Comparison of ENCODE assay signal across 15 cellular contexts in the genomic region with DNA sequence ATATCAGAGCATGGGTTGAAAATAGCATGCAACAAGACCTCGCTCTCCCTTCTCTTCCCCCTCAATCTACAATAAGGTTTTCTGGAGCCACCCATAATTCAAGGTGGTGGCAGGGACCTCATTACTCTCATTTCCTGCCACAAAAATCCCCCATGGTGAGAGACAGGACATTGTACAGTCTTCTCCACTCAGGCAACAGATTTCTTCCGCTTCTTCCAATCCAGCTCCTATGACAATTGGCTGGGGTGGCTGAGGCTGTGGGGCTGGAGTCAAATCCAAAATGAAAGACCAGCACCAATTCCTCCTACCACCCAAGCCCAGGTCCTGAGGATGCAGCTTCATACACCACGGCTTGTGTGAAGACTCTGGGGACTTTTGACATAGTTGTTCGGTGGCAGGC. TPM values are rescaled to one million over a fixed set of nuclear protein-coding genes. Genes with fewer than 3 reads are reported as not detected.
DNase-seq lines count a peak whose midpoint lies in the region; ATAC-seq and TF ChIP-seq lines count a peak whose summit lies in the region.
"Had no signal": no experiment of that assay in that cellular context is flagged by ENCODE, and none has a peak within 500 bp of the region (broad histone marks: within the 10 kb centered on the region; RNA-seq: fewer than 3 reads in every experiment).

No MANE protein-coding gene starts in this region.

- H3K9me3 Mint-ChIP-seq in activated T-helper 2 cell treated with anti-CD3 and anti-CD28 coated beads, Interferon-gamma antibody, Interleukin-2, Interleukin-4, amounts not matched to agents 10 μg/mL and 5 μg/mL and 100 μg/mL, durations not matched to agents 14 hours and 24 hours and 36 hours, result no peaks in the 10 kb centered on the region
- H3K9me3 Mint-ChIP-seq in nephron progenitor cell (peaks cover 57% of the 10 kb centered on the region), Caco-2 (ENCODE audit: unreplicated experiment) (no peaks in the 10 kb centered on the region)

- H3K4me1 Mint-ChIP-seq in activated T-helper 2 cell treated with anti-CD3 and anti-CD28 coated beads, Interferon-gamma antibody, Interleukin-2, Interleukin-4, amounts not matched to agents 10 μg/mL and 5 μg/mL and 100 μg/mL, durations not matched to agents 14 hours and 24 hours and 36 hours (ENCODE audit: low read depth), result peaks cover 17% of the 10 kb centered on the region
- H3K4me1 Mint-ChIP-seq in nephron progenitor cell, result peaks cover 6% of the 10 kb centered on the region
- no peaks in the 10 kb centered on the region for H3K4me1 Mint-ChIP-seq in Caco-2 (ENCODE audit: low read depth, unreplicated experiment)

- intact Hi-C loops in activated T-helper 2 cell treated with anti-CD3 and anti-CD28 coated beads, Interferon-gamma antibody, Interleukin-2, Interleukin-4, amounts not matched to agents 10 μg/mL and 5 μg/mL and 100 μg/mL, durations not matched to agents 14 hours and 24 hours and 36 hours (cut with micrococcal nuclease), result loop anchor here (5.0 kb wide), 1 partner anchor 39 kb away; a partner anchor contains a TSS
- intact Hi-C loops in Caco-2 (cut with micrococcal nuclease; ENCODE audit: unreplicated experiment), result no loop called here

- no peak for TF ChIP-seq CTCF in nephron progenitor cell (IDR thresholded peaks at IDR 0.05)
- no peak for TF ChIP-seq CTCF in Caco-2 (IDR thresholded peaks at IDR 0.05; ENCODE audit: insufficient read depth in 1 of 2, low read depth in 1 of 2, low read length in 1 of 2, severe bottlenecking in 1 of 2, unreplicated experiment in 1 of 2)

- peaks cover 38% of the 10 kb centered on the region for H3K36me3 Mint-ChIP-seq in activated T-helper 2 cell treated with anti-CD3 and anti-CD28 coated beads, Interferon-gamma antibody, Interleukin-2, Interleukin-4, amounts not matched to agents 10 μg/mL and 5 μg/mL and 100 μg/mL, durations not matched to agents 14 hours and 24 hours and 36 hours (ENCODE audit: low read depth)
- H3K36me3 Mint-ChIP-seq in nephron progenitor cell (ENCODE audit: low read depth), result peaks cover 42% of the 10 kb centered on the region
- H3K36me3 Mint-ChIP-seq in Caco-2 (ENCODE audit: insufficient read depth, unreplicated experiment), result no peaks in the 10 kb centered on the region

- ATAC-seq in HG02852 (IDR thresholded peaks at IDR 0.05; ENCODE audit: unreplicated experiment) (peak; percentile 23), HG03521 (IDR thresholded peaks at IDR 0.05; ENCODE audit: unreplicated experiment) (no peak)
- ATAC-seq: body of pancreas, left lobe of liver, pancreas, sciatic nerve had no signal

- peak overlapping the region; percentile 69 for H3K27ac Mint-ChIP-seq in activated T-helper 2 cell treated with anti-CD3 and anti-CD28 coated beads, Interferon-gamma antibody, Interleukin-2, Interleukin-4, amounts not matched to agents 10 μg/mL and 5 μg/mL and 100 μg/mL, durations not matched to agents 14 hours and 24 hours and 36 hours
- H3K27ac Mint-ChIP-seq in nephron progenitor cell, result peak overlapping the region; percentile 27
- no peak overlapping the region for H3K27ac Mint-ChIP-seq in Caco-2 (ENCODE audit: unreplicated experiment)

- no peak overlapping the region for H3K4me3 ChIP-seq in Caco-2 (ENCODE audit: low read depth, low read length)
- H3K4me3 ChIP-seq: body of pancreas, pancreas, SJCRH30 had no signal

- no peaks in the 10 kb centered on the region for H3K9me3 ChIP-seq in Caco-2
- H3K9me3 ChIP-seq: body of pancreas, pancreas, SJCRH30 had no signal

- POLR2A ChIA-PET in Caco-2 (lab: Charles Lee), result no interaction called here
- POLR2A ChIA-PET in HEK293T (lab: Yijun Ruan, JAX), result interaction anchor here (0.9 kb wide), 1 partner anchor 20 kb away, joined by 3 read pairs; no protein-coding TSS in a partner anchor

- no peaks in the 10 kb centered on the region for H3K27me3 Mint-ChIP-seq in activated T-helper 2 cell treated with anti-CD3 and anti-CD28 coated beads, Interferon-gamma antibody, Interleukin-2, Interleukin-4, amounts not matched to agents 10 μg/mL and 5 μg/mL and 100 μg/mL, durations not matched to agents 14 hours and 24 hours and 36 hours (ENCODE audit: low read depth)
- H3K27me3 Mint-ChIP-seq in nephron progenitor cell (ENCODE audit: low read depth, poor library complexity), result peaks cover 3% of the 10 kb centered on the region
- no peaks in the 10 kb centered on the region for H3K27me3 Mint-ChIP-seq in Caco-2 (ENCODE audit: insufficient read depth, unreplicated experiment)

- peak; percentile 61 for DNase-seq in activated effector memory CD4-positive, alpha-beta T cell treated with anti-CD3 and anti-CD28 coated beads, Interleukin-2, amount 50 U/mL, for 16 hours
- DNase-seq in activated effector memory CD4-positive, alpha-beta T cell treated with Interleukin-2 at 50 U/mL for 16 hours, result no peak
- DNase-seq in activated T-helper 2 cell treated with anti-CD3 and anti-CD28 coated beads, Interferon-gamma antibody, Interleukin-2, Interleukin-4, amounts not matched to agents 10 μg/mL and 5 μg/mL and 100 μg/mL, durations not matched to agents 14 hours and 24 hours and 36 hours (ENCODE audit: low spot score), result no peak
- no peak for DNase-seq in nephron progenitor cell
- DNase-seq in Caco-2, result no peak
- DNase-seq in HEK293T (ENCODE audit: extremely low spot score), result no peak
- DNase-seq: body of pancreas, NCI-H526, pancreas, SJCRH30, T-helper 9 cell had no signal

- H3K36me3 ChIP-seq in Caco-2 (ENCODE audit: control insufficient read depth, insufficient read depth, low read length), result no peaks in the 10 kb centered on the region
- H3K36me3 ChIP-seq: pancreas had no signal

- no peaks in the 10 kb centered on the region for H3K4me1 ChIP-seq in Caco-2
- H3K4me1 ChIP-seq: body of pancreas, pancreas, SJCRH30 had no signal

- no TSS peak for BruUV-seq in Caco-2 (replicated peaks; lab: Mats Ljungman, UMichigan)

- CTCF ChIA-PET in Caco-2 (lab: Charles Lee) (no interaction called here), HEK293T (lab: Yijun Ruan, JAX) (no interaction called here)

- no peak overlapping the region for H3K4me3 Mint-ChIP-seq in activated T-helper 2 cell treated with anti-CD3 and anti-CD28 coated beads, Interferon-gamma antibody, Interleukin-2, Interleukin-4, amounts not matched to agents 10 μg/mL and 5 μg/mL and 100 μg/mL, durations not matched to agents 14 hours and 24 hours and 36 hours (ENCODE audit: low read depth)
- H3K4me3 Mint-ChIP-seq in nephron progenitor cell (no peak overlapping the region), Caco-2 (ENCODE audit: unreplicated experiment) (no peak overlapping the region)

- H3K27me3 ChIP-seq in Caco-2 (replicated peaks; ENCODE audit: control insufficient read depth, insufficient read depth, low read length), result no peaks in the 10 kb centered on the region
- H3K27me3 ChIP-seq: body of pancreas, pancreas, SJCRH30 had no signal

TF ChIP-seq in HEK293T, 16 proteins besides CTCF, POLR2A, EP300 and RAD21:
- TF ChIP-seq SP1 (IDR thresholded peaks at IDR 0.05) (no peak), FOXA1 (IDR thresholded peaks at IDR 0.05) (no peak), HDGF (IDR thresholded peaks at IDR 0.05; ENCODE audit: borderline replicate concordance) (no peak), FOXK2 (IDR thresholded peaks at IDR 0.05) (no peak), LEF1 (IDR thresholded peaks at IDR 0.05; ENCODE audit: borderline replicate concordance) (no peak), NFRKB (IDR thresholded peaks at IDR 0.05) (no peak), TARDBP (IDR thresholded peaks at IDR 0.05) (no peak), SUZ12 (IDR thresholded peaks at IDR 0.05) (no peak), BHLHE40 (IDR thresholded peaks at IDR 0.05; ENCODE audit: borderline replicate concordance) (no peak), ZNF384 (IDR thresholded peaks at IDR 0.05) (no peak), L3MBTL2 (conservative IDR thresholded peaks at IDR 0.05) (no peak), CTBP1 (IDR thresholded peaks at IDR 0.05; ENCODE audit: borderline replicate concordance) (no peak), ARNT (IDR thresholded peaks at IDR 0.05) (no peak), FOXM1 (IDR thresholded peaks at IDR 0.05; ENCODE audit: borderline replicate concordance) (no peak), ELF4 (IDR thresholded peaks at IDR 0.05) (no peak)
- TF ChIP-seq, protein P1, sequence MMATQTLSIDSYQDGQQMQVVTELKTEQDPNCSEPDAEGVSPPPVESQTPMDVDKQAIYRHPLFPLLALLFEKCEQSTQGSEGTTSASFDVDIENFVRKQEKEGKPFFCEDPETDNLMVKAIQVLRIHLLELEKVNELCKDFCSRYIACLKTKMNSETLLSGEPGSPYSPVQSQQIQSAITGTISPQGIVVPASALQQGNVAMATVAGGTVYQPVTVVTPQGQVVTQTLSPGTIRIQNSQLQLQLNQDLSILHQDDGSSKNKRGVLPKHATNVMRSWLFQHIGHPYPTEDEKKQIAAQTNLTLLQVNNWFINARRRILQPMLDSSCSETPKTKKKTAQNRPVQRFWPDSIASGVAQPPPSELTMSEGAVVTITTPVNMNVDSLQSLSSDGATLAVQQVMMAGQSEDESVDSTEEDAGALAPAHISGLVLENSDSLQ (IDR thresholded peaks at IDR 0.05), result no peak

RNA-seq across cellular contexts. Expression of a gene that starts 40.3 kb away (rescaled TPM):
- total RNA-seq in activated T-helper 2 cell treated with anti-CD3 and anti-CD28 coated beads, Interferon-gamma antibody, Interleukin-2, Interleukin-4, amounts not matched to agents 10 μg/mL and 5 μg/mL and 100 μg/mL, durations not matched to agents 14 hours and 24 hours and 36 hours, result 25.1 and 25.9 TPM in 2 replicates
- 14.4 and 16.6 TPM in 2 replicates for total RNA-seq in Caco-2 (2022)

RNA-seq across cellular contexts. Expression of a gene that starts 46.5 kb away (rescaled TPM):
- total RNA-seq in activated T-helper 2 cell treated with anti-CD3 and anti-CD28 coated beads, Interferon-gamma antibody, Interleukin-2, Interleukin-4, amounts not matched to agents 10 μg/mL and 5 μg/mL and 100 μg/mL, durations not matched to agents 14 hours and 24 hours and 36 hours, result 175 and 179 TPM in 2 replicates
- 11.1 and 12.1 TPM in 2 replicates for total RNA-seq in Caco-2 (2022)

Comparison
In these comparisons a context has a peak if more than half of its experiments do, and no peak if none do; other contexts are left out.
1. RNA of a gene that starts 46.5 kb away (total RNA-seq): 175 to 179 TPM in activated T-helper 2 cell treated with anti-CD3 and anti-CD28 coated beads, Interferon-gamma antibody, Interleukin-2, Interleukin-4, amounts not matched to agents 10 μg/mL and 5 μg/mL and 100 μg/mL, durations not matched to agents 14 hours and 24 hours and 36 hours; 11.1 to 12.1 TPM in Caco-2; every median in the first group is over 10 times any median in the second.